In the genomic region with DNA sequence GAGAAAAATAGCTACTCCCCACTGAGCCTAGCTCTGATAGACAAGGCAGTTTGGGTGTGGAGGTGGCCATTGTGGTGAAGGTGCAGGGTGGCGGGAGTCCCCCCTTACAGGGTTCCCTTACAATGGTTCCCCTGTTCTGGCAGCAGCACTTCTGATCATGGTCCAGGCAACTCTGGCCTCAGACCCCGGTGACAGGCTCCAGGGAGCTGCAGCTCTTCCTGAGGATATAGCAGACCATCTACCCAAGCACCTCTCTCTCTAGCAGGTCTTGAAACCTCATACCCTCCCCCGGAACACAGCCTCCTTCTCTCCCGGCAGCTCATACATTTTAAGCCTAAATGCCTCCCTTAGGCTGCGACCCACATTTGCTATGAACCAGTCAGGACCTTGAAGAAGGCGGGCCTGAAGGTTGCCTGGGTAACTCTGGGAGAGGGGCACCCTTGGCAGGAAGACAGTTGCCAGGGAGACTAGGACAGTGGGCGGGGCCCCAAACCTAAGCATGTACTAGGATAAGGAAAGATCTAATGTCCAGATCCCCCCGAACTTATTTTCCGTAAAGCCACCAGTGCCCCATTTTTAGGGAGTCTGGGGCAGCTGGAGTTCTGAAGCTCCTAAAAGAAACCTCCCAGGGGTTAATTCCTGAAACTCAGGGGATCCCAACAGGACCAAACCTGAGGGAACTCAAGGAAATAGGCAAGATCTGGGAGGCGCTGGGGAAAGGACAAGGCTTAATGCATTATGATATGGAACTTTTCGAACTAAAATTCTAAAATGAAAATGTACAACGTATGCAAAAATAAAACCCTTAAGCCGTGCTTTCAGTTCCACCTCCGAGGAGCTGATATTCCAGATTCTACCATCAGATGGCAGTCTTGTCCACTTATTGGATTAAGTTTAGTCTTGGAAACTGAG, we compare ENCODE assay signal across 8 cellular contexts. TPM values are rescaled to one million over a fixed set of nuclear protein-coding genes. Genes with fewer than 3 reads are reported as not detected.
A peak's percentile ranks its signal among the peaks of the same experiment; 100 is the strongest.
DNase-seq lines count a peak whose midpoint lies in the region; ATAC-seq and TF ChIP-seq lines count a peak whose summit lies in the region.

No MANE protein-coding gene starts in this region.

- peak overlapping the region; percentile 80 for H3K4me3 Mint-ChIP-seq in activated CD8-positive, alpha-beta memory T cell treated with anti-CD3 and anti-CD28 coated beads, Interleukin-2, amount 10 ng/mL, durations not matched to agents 7 days and 5 days

- CTCF ChIA-PET in activated CD8-positive, alpha-beta memory T cell treated with anti-CD3 and anti-CD28 coated beads, Interleukin-2, amount 10 ng/mL, durations not matched to agents 7 days and 5 days (lab: Charles Lee): interaction anchor here (0.6 to 9.1 kb wide), 69 partner anchors 9 to 732 kb away, joined by 3 to 233 read pairs (median 4); a partner anchor contains a TSS

- peak overlapping the region; percentile 61 for H3K4me3 ChIP-seq in epithelial cell of proximal tubule (ENCODE audit: low read depth, low read length)
- peak overlapping the region; percentile 59 for H3K4me3 ChIP-seq in mononuclear cell (ENCODE audit: low read length)

- H3K9me3 Mint-ChIP-seq in activated CD8-positive, alpha-beta memory T cell treated with anti-CD3 and anti-CD28 coated beads, Interleukin-2, amount 10 ng/mL, durations not matched to agents 7 days and 5 days (ENCODE audit: low read depth): no peaks in the 10 kb centered on the region

- H3K27ac Mint-ChIP-seq in activated CD8-positive, alpha-beta memory T cell treated with anti-CD3 and anti-CD28 coated beads, Interleukin-2, amount 10 ng/mL, durations not matched to agents 7 days and 5 days: peak overlapping the region; percentile 88

- TF ChIP-seq CTCF in epithelial cell of proximal tubule (conservative IDR thresholded peaks at IDR 0.05; ENCODE audit: low read depth, low read length): peak; percentile 78

- H3K27me3 ChIP-seq in mononuclear cell (ENCODE audit: insufficient read depth, low read length): peaks cover 2% of the 10 kb centered on the region

- peaks cover 31% of the 10 kb centered on the region for H3K4me1 Mint-ChIP-seq in activated CD8-positive, alpha-beta memory T cell treated with anti-CD3 and anti-CD28 coated beads, Interleukin-2, amount 10 ng/mL, durations not matched to agents 7 days and 5 days

- no peaks in the 10 kb centered on the region for H3K9me3 ChIP-seq in mononuclear cell (ENCODE audit: low read depth, low read length)

- DNase-seq in Caki2 (ENCODE audit: low read depth) (peak; percentile 89), HT1080 (ENCODE audit: low read depth) (peak; percentile 86), NOMO-1 treated with DMSO at 0.1 percent for 48 hours (lab: John Stamatoyannopoulos, UW; ENCODE audit: unreplicated experiment) (peak; percentile 80), epithelial cell of proximal tubule (ENCODE audit: low read depth) (no peak)
- peak; percentile 93 for DNase-seq in activated CD8-positive, alpha-beta memory T cell treated with anti-CD3 and anti-CD28 coated beads, Interleukin-2, amount 10 ng/mL, durations not matched to agents 7 days and 5 days
- DNase-seq in stimulated activated CD8-positive, alpha-beta memory T cell treated with anti-CD3 and anti-CD28 coated beads, Interleukin-7, amount 100 ng/mL, for 24 hours (ENCODE audit: low read depth): peak; percentile 65

- H3K4me1 ChIP-seq in mononuclear cell (ENCODE audit: insufficient read depth, low read length): peaks cover 21% of the 10 kb centered on the region

- in situ Hi-C loops in Caki2 (cut with HindIII; ENCODE audit: low pct_unique_long_range_greater_than_20kb, low sequenced_read_pairs): no loop called here

- H3K27me3 Mint-ChIP-seq in activated CD8-positive, alpha-beta memory T cell treated with anti-CD3 and anti-CD28 coated beads, Interleukin-2, amount 10 ng/mL, durations not matched to agents 7 days and 5 days: peaks cover 8% of the 10 kb centered on the region

- H3K36me3 Mint-ChIP-seq in activated CD8-positive, alpha-beta memory T cell treated with anti-CD3 and anti-CD28 coated beads, Interleukin-2, amount 10 ng/mL, durations not matched to agents 7 days and 5 days: no peaks in the 10 kb centered on the region

- peak; percentile 75 for ATAC-seq in GM21360 (IDR thresholded peaks at IDR 0.05; ENCODE audit: unreplicated experiment)
- peak; percentile 75 for ATAC-seq in activated CD8-positive, alpha-beta memory T cell treated with anti-CD3 and anti-CD28 coated beads, Interleukin-2, amount 10 ng/mL, durations not matched to agents 7 days and 5 days

RNA-seq across cellular contexts. Expression of a gene that starts 4.6 kb away (rescaled TPM):
- total RNA-seq in Caki2 (2014; rRNA removed; shearing (Covaris generic); ENCODE audit: low replicate concordance): 1.1 and 2.8 TPM in 2 replicates
- 11.1 and 12.5 TPM in 2 replicates for total RNA-seq in HT1080 (2014; rRNA removed; shearing (Covaris generic))
- polyA plus RNA-seq in HT1080 (2015; cell fraction: cytosol; rRNA removed): 13.6 and 14.4 TPM in 2 replicates
- polyA plus RNA-seq in HT1080 (2015; cell fraction: nucleus; rRNA removed): 6.5 and 7.0 TPM in 2 replicates
- 10 to 100 TPM; 10.9 to 14.1 TPM for total RNA-seq in activated CD8-positive, alpha-beta memory T cell treated with anti-CD3 and anti-CD28 coated beads, Interleukin-2, amount 10 ng/mL, durations not matched to agents 7 days and 5 days
- 2.8 and 8.5 TPM in 2 replicates for total RNA-seq in epithelial cell of proximal tubule
- 1.8 TPM for total RNA-seq in mononuclear cell

RNA-seq across cellular contexts. Expression of a gene that starts 9.6 kb away (rescaled TPM):
- 1,384 and 1,429 TPM in 2 replicates for total RNA-seq in Caki2 (2014; rRNA removed; shearing (Covaris generic); ENCODE audit: low replicate concordance)
- 562 and 623 TPM in 2 replicates for total RNA-seq in HT1080 (2014; rRNA removed; shearing (Covaris generic))
- polyA plus RNA-seq in HT1080 (2015; cell fraction: cytosol; rRNA removed): 206 and 276 TPM in 2 replicates
- polyA plus RNA-seq in HT1080 (2015; cell fraction: nucleus; rRNA removed): 85.0 and 100 TPM in 2 replicates
- 100 to 1,000 TPM; 222 to 288 TPM for total RNA-seq in activated CD8-positive, alpha-beta memory T cell treated with anti-CD3 and anti-CD28 coated beads, Interleukin-2, amount 10 ng/mL, durations not matched to agents 7 days and 5 days
- total RNA-seq in epithelial cell of proximal tubule (758 and 1,095 TPM in 2 replicates), mononuclear cell (184 TPM)

RNA-seq across cellular contexts. Expression of a gene that starts 18.2 kb away (rescaled TPM):
- 2.0 and 2.9 TPM in 2 replicates for total RNA-seq in Caki2 (2014; rRNA removed; shearing (Covaris generic); ENCODE audit: low replicate concordance)
- total RNA-seq in HT1080 (2014; rRNA removed; shearing (Covaris generic)): 2.7 and 3.2 TPM in 2 replicates
- polyA plus RNA-seq in HT1080 (2015; cell fraction: cytosol; rRNA removed): 1.3 and 2.6 TPM in 2 replicates
- polyA plus RNA-seq in HT1080 (2015; cell fraction: nucleus; rRNA removed): 14.7 and 15.3 TPM in 2 replicates
- 10 to 100 TPM; 11.1 to 14.4 TPM for total RNA-seq in activated CD8-positive, alpha-beta memory T cell treated with anti-CD3 and anti-CD28 coated beads, Interleukin-2, amount 10 ng/mL, durations not matched to agents 7 days and 5 days
- total RNA-seq in epithelial cell of proximal tubule (2.3 and 2.5 TPM in 2 replicates), mononuclear cell (3.0 TPM)

RNA-seq across cellular contexts. Expression of a gene that starts 22.5 kb away (rescaled TPM):
- 184 and 309 TPM in 2 replicates for total RNA-seq in Caki2 (2014; rRNA removed; shearing (Covaris generic); ENCODE audit: low replicate concordance)
- total RNA-seq in HT1080 (2014; rRNA removed; shearing (Covaris generic)): 105 and 121 TPM in 2 replicates
- polyA plus RNA-seq in HT1080 (2015; cell fraction: cytosol; rRNA removed): 106 and 111 TPM in 2 replicates
- 42.6 and 55.0 TPM in 2 replicates for polyA plus RNA-seq in HT1080 (2015; cell fraction: nucleus; rRNA removed)
- 100 to 1,000 TPM; 151 to 152 TPM for total RNA-seq in activated CD8-positive, alpha-beta memory T cell treated with anti-CD3 and anti-CD28 coated beads, Interleukin-2, amount 10 ng/mL, durations not matched to agents 7 days and 5 days
- total RNA-seq in epithelial cell of proximal tubule: 157 and 187 TPM in 2 replicates
- 61.8 TPM for total RNA-seq in mononuclear cell

RNA-seq across cellular contexts. Expression of a gene that starts 30.7 kb away (rescaled TPM):
- total RNA-seq in Caki2 (2014; rRNA removed; shearing (Covaris generic); ENCODE audit: low replicate concordance): 1.3 and 10.7 TPM in 2 replicates
- total RNA-seq in HT1080 (2014; rRNA removed; shearing (Covaris generic)): 1.3 and 1.4 TPM in 2 replicates
- 0.51 and 0.56 TPM in 2 replicates for polyA plus RNA-seq in HT1080 (2015; cell fraction: cytosol; rRNA removed)
- 3.6 and 5.2 TPM in 2 replicates for polyA plus RNA-seq in HT1080 (2015; cell fraction: nucleus; rRNA removed)
- 1 to 10 TPM; 3.7 to 4.4 TPM for total RNA-seq in activated CD8-positive, alpha-beta memory T cell treated with anti-CD3 and anti-CD28 coated beads, Interleukin-2, amount 10 ng/mL, durations not matched to agents 7 days and 5 days
- total RNA-seq in epithelial cell of proximal tubule (3.8 and 7.7 TPM in 2 replicates), mononuclear cell (2.0 TPM)
